8 cellular contexts compared by ENCODE assay signal in genomic region chr3:113825090-113825489, GRCh38. TPM values are rescaled to one million over a fixed set of nuclear protein-coding genes. Genes with fewer than 3 reads are reported as not detected.
DNase-seq lines count a peak whose midpoint lies in the region; ATAC-seq and TF ChIP-seq lines count a peak whose summit lies in the region.

No MANE protein-coding gene starts in this region.

- H3K27me3 Mint-ChIP-seq in activated T-helper 2 cell treated with anti-CD3 and anti-CD28 coated beads, Interferon-gamma antibody, Interleukin-2, Interleukin-4, amounts not matched to agents 10 μg/mL and 5 μg/mL and 100 μg/mL, durations not matched to agents 14 hours and 24 hours and 36 hours (ENCODE audit: low read depth) = peaks cover 2% of the 10 kb centered on the region

- no peaks in the 10 kb centered on the region for H3K36me3 Mint-ChIP-seq in activated T-helper 2 cell treated with anti-CD3 and anti-CD28 coated beads, Interferon-gamma antibody, Interleukin-2, Interleukin-4, amounts not matched to agents 10 μg/mL and 5 μg/mL and 100 μg/mL, durations not matched to agents 14 hours and 24 hours and 36 hours (ENCODE audit: low read depth)

- H3K4me3 ChIP-seq in fibroblast of pulmonary artery (replicated peaks; ENCODE audit: low read depth, low read length) = no peak overlapping the region

- ATAC-seq in GM21526 (IDR thresholded peaks at IDR 0.05; ENCODE audit: low FRiP score, unreplicated experiment) (peak; percentile 67), HG03575 (IDR thresholded peaks at IDR 0.05; ENCODE audit: extremely low read depth, insufficient number of reproducible peaks, low FRiP score, unreplicated experiment) (peak; percentile 62)

- POLR2A ChIA-PET in GM10248 (lab: Yijun Ruan, JAX) = no interaction called here

- CTCF ChIA-PET in GM10248 (lab: Yijun Ruan, JAX) = interaction anchor here (0.6 to 2.9 kb wide), 19 partner anchors 9 to 182 kb away, joined by 3 to 35 read pairs (median 3); partner anchors contain the start of genes ATP6V1A, GRAMD1C and NAA50

- no peak for TF ChIP-seq CTCF in GM10248 (IDR thresholded peaks at IDR 0.05; ENCODE audit: control extremely low read depth, extremely low read depth, low read depth, missing control alignments)
- TF ChIP-seq CTCF in fibroblast of pulmonary artery (IDR thresholded peaks at IDR 0.05; ENCODE audit: low read length, missing control alignments) = peak; percentile 40

- peaks cover 5% of the 10 kb centered on the region for H3K4me1 Mint-ChIP-seq in activated T-helper 2 cell treated with anti-CD3 and anti-CD28 coated beads, Interferon-gamma antibody, Interleukin-2, Interleukin-4, amounts not matched to agents 10 μg/mL and 5 μg/mL and 100 μg/mL, durations not matched to agents 14 hours and 24 hours and 36 hours (ENCODE audit: low read depth)

- no peak overlapping the region for H3K4me3 Mint-ChIP-seq in activated T-helper 2 cell treated with anti-CD3 and anti-CD28 coated beads, Interferon-gamma antibody, Interleukin-2, Interleukin-4, amounts not matched to agents 10 μg/mL and 5 μg/mL and 100 μg/mL, durations not matched to agents 14 hours and 24 hours and 36 hours (ENCODE audit: low read depth)

- peak; percentile 68 for DNase-seq in GM10248 (ENCODE audit: extremely low spot score)
- peak; percentile 24 for DNase-seq in fibroblast of pulmonary artery (ENCODE audit: low read depth)
- no peak for DNase-seq in activated T-helper 2 cell treated with anti-CD3 and anti-CD28 coated beads, Interferon-gamma antibody, Interleukin-2, Interleukin-4, amounts not matched to agents 10 μg/mL and 5 μg/mL and 100 μg/mL, durations not matched to agents 14 hours and 24 hours and 36 hours (ENCODE audit: low spot score)
- DNase-seq in activated CD4-positive, alpha-beta T cell treated with anti-CD3 and anti-CD28 coated beads for 1 hour = no peak
- no peak for DNase-seq in activated CD4-positive, alpha-beta T cell treated with anti-CD3 and anti-CD28 coated beads, Interleukin-2, amount 50 U/mL, for 48 hours
- DNase-seq in NCI-H128 (lab: John Stamatoyannopoulos, UW; ENCODE audit: unreplicated experiment) = no peak

- H3K27ac Mint-ChIP-seq in activated T-helper 2 cell treated with anti-CD3 and anti-CD28 coated beads, Interferon-gamma antibody, Interleukin-2, Interleukin-4, amounts not matched to agents 10 μg/mL and 5 μg/mL and 100 μg/mL, durations not matched to agents 14 hours and 24 hours and 36 hours = no peak overlapping the region

- intact Hi-C loops in activated T-helper 2 cell treated with anti-CD3 and anti-CD28 coated beads, Interferon-gamma antibody, Interleukin-2, Interleukin-4, amounts not matched to agents 10 μg/mL and 5 μg/mL and 100 μg/mL, durations not matched to agents 14 hours and 24 hours and 36 hours (cut with micrococcal nuclease) = no loop called here

- no peaks in the 10 kb centered on the region for H3K9me3 Mint-ChIP-seq in activated T-helper 2 cell treated with anti-CD3 and anti-CD28 coated beads, Interferon-gamma antibody, Interleukin-2, Interleukin-4, amounts not matched to agents 10 μg/mL and 5 μg/mL and 100 μg/mL, durations not matched to agents 14 hours and 24 hours and 36 hours

RNA-seq across cellular contexts. Expression of gene GRAMD1C, which starts 13.5 kb away (rescaled TPM):
- 0.37 and 0.87 TPM in 2 replicates for total RNA-seq in activated T-helper 2 cell treated with anti-CD3 and anti-CD28 coated beads, Interferon-gamma antibody, Interleukin-2, Interleukin-4, amounts not matched to agents 10 μg/mL and 5 μg/mL and 100 μg/mL, durations not matched to agents 14 hours and 24 hours and 36 hours

Comparison
In these comparisons a context has a peak if more than half of its experiments do, and no peak if none do; other contexts are left out.
1. DNase-seq: peak in GM10248 (single experiment) and fibroblast of pulmonary artery (single experiment); none in activated T-helper 2 cell treated with anti-CD3 and anti-CD28 coated beads, Interferon-gamma antibody, Interleukin-2, Interleukin-4, amounts not matched to agents 10 μg/mL and 5 μg/mL and 100 μg/mL, durations not matched to agents 14 hours and 24 hours and 36 hours (single experiment), activated CD4-positive, alpha-beta T cell treated with anti-CD3 and anti-CD28 coated beads for 1 hour (single experiment), activated CD4-positive, alpha-beta T cell treated with anti-CD3 and anti-CD28 coated beads, Interleukin-2, amount 50 U/mL, for 48 hours (0 of 2) and NCI-H128 (single experiment).